In the genomic region with DNA sequence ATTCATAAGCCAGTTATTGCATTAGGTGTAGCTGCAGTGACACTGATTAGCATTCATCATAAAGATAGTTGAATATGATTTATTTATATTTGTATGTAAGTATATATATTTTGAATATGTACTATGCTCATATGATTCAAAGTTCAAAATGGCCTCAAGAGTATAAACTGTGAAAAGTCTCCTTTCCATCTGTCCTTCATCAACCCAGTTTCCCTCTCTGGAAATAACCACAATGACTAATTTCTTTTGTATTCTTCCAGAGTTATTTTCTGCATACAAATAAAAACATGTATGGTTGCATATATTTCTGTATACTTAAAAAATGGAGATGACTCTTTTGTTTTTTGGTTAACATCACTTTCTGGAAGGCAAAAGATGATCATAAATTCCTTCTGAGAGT, we compare ENCODE assay signal across 17 cellular contexts.
DNase-seq lines count a peak whose midpoint lies in the region; TF ChIP-seq lines count a peak whose summit lies in the region.
"Had no signal": no experiment of that assay in that cellular context is flagged by ENCODE, and none has a peak within 500 bp of the region (broad histone marks: within the 10 kb centered on the region; RNA-seq: fewer than 3 reads in every experiment).

No MANE protein-coding gene starts in this region.

- H3K4me3 ChIP-seq in epithelial cell of esophagus (ENCODE audit: low read length), result no peak overlapping the region

- peak; percentile 14 for DNase-seq in ELR (ENCODE audit: low read depth)
- DNase-seq in M059J (ENCODE audit: low read depth), result peak; percentile 2
- peak; percentile 3 for DNase-seq in epithelial cell of esophagus (ENCODE audit: low read depth)
- DNase-seq in myocyte (ENCODE audit: low read depth), result peak; percentile 7
- no peak for DNase-seq in DMS79 (lab: John Stamatoyannopoulos, UW)
- DNase-seq in NCI-H510A treated with DMSO at 0.1 percent for 48 hours (lab: John Stamatoyannopoulos, UW), result no peak
- DNase-seq in activated CD8-positive, alpha-beta memory T cell treated with anti-CD3 and anti-CD28 coated beads, Interleukin-2, amount 50 U/mL, for 48 hours, result no peak
- DNase-seq in amniotic stem cell (lab: John Stamatoyannopoulos, UW), result no peak
- DNase-seq: Caco-2; CD8-positive, alpha-beta T cell; DMS79 treated with DMSO at 0.1 percent for 48 hours; NCI-H1092 treated with DMSO at 0.1 percent for 48 hours; NCI-H1436; NCI-H187 treated with DMSO at 0.1 percent for 48 hours; NCI-H2171 treated with DMSO at 0.1 percent for 48 hours; NCI-H526; SHP77 had no signal

- TF ChIP-seq CTCF in epithelial cell of esophagus (IDR thresholded peaks at IDR 0.05; ENCODE audit: insufficient read depth, low read depth, low read length, missing control alignments), result no peak

Comparison
In these comparisons a context has a peak if more than half of its experiments do, and no peak if none do; other contexts are left out.
1. DNase-seq: peak in ELR (single experiment), M059J (single experiment), epithelial cell of esophagus (single experiment) and myocyte (single experiment); none in DMS79 (single experiment), NCI-H510A treated with DMSO at 0.1 percent for 48 hours (single experiment), activated CD8-positive, alpha-beta memory T cell treated with anti-CD3 and anti-CD28 coated beads, Interleukin-2, amount 50 U/mL, for 48 hours (single experiment) and amniotic stem cell (single experiment).